ENCODE assay signal across 18 cellular contexts in the genomic region with DNA sequence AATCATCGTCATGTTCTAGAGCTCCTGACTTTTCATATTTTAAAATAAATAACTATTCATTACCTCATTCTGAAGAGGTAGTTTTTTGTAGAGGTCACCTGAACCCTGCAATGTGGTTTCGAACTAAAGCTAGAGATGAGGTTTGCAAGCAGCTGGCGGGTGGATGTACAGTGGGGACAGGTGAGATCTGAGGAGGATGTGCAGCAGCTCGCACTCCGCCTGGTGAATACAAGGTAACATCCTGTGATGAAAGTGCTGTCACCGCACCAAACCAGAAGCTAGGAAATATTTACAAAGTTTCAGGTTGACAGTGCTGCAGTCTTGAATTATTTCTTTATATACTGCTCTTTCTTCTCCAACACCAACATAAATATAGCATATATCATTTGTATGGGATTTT. TPM values are rescaled to one million over a fixed set of nuclear protein-coding genes. Genes with fewer than 3 reads are reported as not detected.
DNase-seq lines count a peak whose midpoint lies in the region; ATAC-seq and TF ChIP-seq lines count a peak whose summit lies in the region.
"Had no signal": no experiment of that assay in that cellular context is flagged by ENCODE, and none has a peak within 500 bp of the region (broad histone marks: within the 10 kb centered on the region; RNA-seq: fewer than 3 reads in every experiment).

No MANE protein-coding gene starts in this region.

- WGBS in transverse colon (ENCODE audit: low coverage in 1 of 2), 2 donors, result 83 to 88% methylated on average over 6 of the region's 6 CpGs

- no peaks in the 10 kb centered on the region for H3K9me3 ChIP-seq in CD8-positive, alpha-beta T cell (ENCODE audit: low read length)
- no peaks in the 10 kb centered on the region for H3K9me3 ChIP-seq in naive thymus-derived CD4-positive, alpha-beta T cell (ENCODE audit: control insufficient read depth in 2 of 3, low read length in 3 of 3)
- no peaks in the 10 kb centered on the region for H3K9me3 ChIP-seq in transverse colon
- H3K9me3 ChIP-seq: adrenal gland, SJCRH30 had no signal

- H3K27me3 ChIP-seq in CD8-positive, alpha-beta T cell (ENCODE audit: insufficient read depth, low read length), result no peaks in the 10 kb centered on the region
- no peaks in the 10 kb centered on the region for H3K27me3 ChIP-seq in naive thymus-derived CD4-positive, alpha-beta T cell (ENCODE audit: control insufficient read depth in 2 of 2, insufficient read depth in 2 of 2, low read length in 2 of 2)
- no peaks in the 10 kb centered on the region for H3K27me3 ChIP-seq in transverse colon
- H3K27me3 ChIP-seq: adrenal gland, SJCRH30 had no signal

- H3K27ac ChIP-seq in CD8-positive, alpha-beta T cell (ENCODE audit: low read depth, low read length), result peak overlapping the region; percentile 23
- H3K27ac ChIP-seq in naive thymus-derived CD4-positive, alpha-beta T cell (ENCODE audit: low read depth, low read length), result peak overlapping the region; percentile 46
- H3K27ac ChIP-seq in transverse colon, result no peak overlapping the region
- H3K27ac ChIP-seq: adrenal gland, SJCRH30 had no signal

- DNase-seq in CD8-positive, alpha-beta T cell, result peak; percentile 5 to 76 (median 44)
- peak; percentile 67 for DNase-seq in activated CD4-positive, alpha-beta T cell treated with anti-CD3 and anti-CD28 coated beads, Interleukin-2, amount 10 ng/mL, durations not matched to agents 7 days and 5 days
- peak; percentile 72 for DNase-seq in activated effector memory CD4-positive, alpha-beta T cell treated with anti-CD3 and anti-CD28 coated beads, Interleukin-2, amount 50 U/mL, for 16 hours
- peak in 7 of 9 donors; percentile 57 to 75 (median 69) for DNase-seq in naive thymus-derived CD4-positive, alpha-beta T cell
- no peak for DNase-seq in left cardiac atrium
- DNase-seq in transverse colon, result no peak
- DNase-seq in mesothelial cell of epicardium (ENCODE audit: low spot score in 2 of 2, unreplicated experiment in 2 of 2), result no peak
- DNase-seq in CD14-positive monocyte (ENCODE audit: low spot score), result no peak
- DNase-seq: adrenal gland, AML-193, H7, NCI-H2029 treated with DMSO at 0.1 percent for 48 hours, NCI-H526, OCI-M1, retina, SJCRH30 had no signal

- no peaks in the 10 kb centered on the region for H3K9me3 Mint-ChIP-seq in CD8-positive, alpha-beta T cell
- no peaks in the 10 kb centered on the region for H3K9me3 Mint-ChIP-seq in activated CD4-positive, alpha-beta T cell treated with anti-CD3 and anti-CD28 coated beads, Interleukin-2, amount 10 ng/mL, durations not matched to agents 7 days and 5 days
- H3K9me3 Mint-ChIP-seq in naive thymus-derived CD4-positive, alpha-beta T cell, result no peaks in the 10 kb centered on the region
- H3K9me3 Mint-ChIP-seq in mesothelial cell of epicardium (no peaks in the 10 kb centered on the region), CD14-positive monocyte (no peaks in the 10 kb centered on the region)
- H3K9me3 Mint-ChIP-seq: neural crest cell; stimulated activated naive CD8-positive, alpha-beta T cell treated with anti-CD3 and anti-CD28 coated beads, Interleukin-15, Interleukin-2, amounts not matched to agents 100 ng/mL and 50 ng/mL, for 24 hours had no signal

- H3K27me3 Mint-ChIP-seq in CD8-positive, alpha-beta T cell (ENCODE audit: low read depth), result no peaks in the 10 kb centered on the region
- H3K27me3 Mint-ChIP-seq in activated CD4-positive, alpha-beta T cell treated with anti-CD3 and anti-CD28 coated beads, Interleukin-2, amount 10 ng/mL, durations not matched to agents 7 days and 5 days, result no peaks in the 10 kb centered on the region
- H3K27me3 Mint-ChIP-seq in naive thymus-derived CD4-positive, alpha-beta T cell, result no peaks in the 10 kb centered on the region
- H3K27me3 Mint-ChIP-seq in mesothelial cell of epicardium (ENCODE audit: low read depth) (no peaks in the 10 kb centered on the region), CD14-positive monocyte (ENCODE audit: low read depth in 3 of 3) (peaks cover 0 to 1% (median 0%) of the 10 kb centered on the region in 3 donors)
- H3K27me3 Mint-ChIP-seq: stimulated activated naive CD8-positive, alpha-beta T cell treated with anti-CD3 and anti-CD28 coated beads, Interleukin-15, Interleukin-2, amounts not matched to agents 100 ng/mL and 50 ng/mL, for 24 hours had no signal

- H3K4me1 ChIP-seq in CD8-positive, alpha-beta T cell (ENCODE audit: insufficient read depth, low read length), result peaks cover 13% of the 10 kb centered on the region
- peaks cover 0 to 18% of the 10 kb centered on the region in 2 donors for H3K4me1 ChIP-seq in naive thymus-derived CD4-positive, alpha-beta T cell (ENCODE audit: control insufficient read depth in 2 of 2, insufficient read depth in 2 of 2, low read length in 2 of 2)
- H3K4me1 ChIP-seq in transverse colon, result no peaks in the 10 kb centered on the region
- H3K4me1 ChIP-seq: adrenal gland, SJCRH30 had no signal

- H3K36me3 ChIP-seq in CD8-positive, alpha-beta T cell (ENCODE audit: insufficient read depth, low read length), result no peaks in the 10 kb centered on the region
- H3K36me3 ChIP-seq in naive thymus-derived CD4-positive, alpha-beta T cell (ENCODE audit: control insufficient read depth in 2 of 3, insufficient read depth in 3 of 3, low read length in 3 of 3), result no peaks in the 10 kb centered on the region
- H3K36me3 ChIP-seq in transverse colon, result peaks cover 0 to 9% (median 0%) of the 10 kb centered on the region in 4 donors
- H3K36me3 ChIP-seq: adrenal gland, SJCRH30 had no signal

- intact Hi-C loops in CD8-positive, alpha-beta T cell (cut with DNase I, micrococcal nuclease), result loop anchor here (2.0 to 10.0 kb wide), 3 partner anchors 26 to 812 kb away; partner anchors contain the start of genes NDUFB2 (in 2 of the 2) and ADCK2 (in 1 of the 2)
- intact Hi-C loops in naive thymus-derived CD4-positive, alpha-beta T cell (cut with micrococcal nuclease), result loop anchor here in 1 of 2 donors (1.0 to 2.0 kb wide), 4 partner anchors 16 to 291 kb away; partner anchors contain the start of genes ADCK2 and MRPS33
- intact Hi-C loops in left cardiac atrium (cut with DNase I), result no loop called here
- intact Hi-C loops in transverse colon (cut with DNase I; ENCODE audit: low total_unique reads), result no loop called here
- intact Hi-C loops in CD14-positive monocyte (cut with micrococcal nuclease), result no loop called here

- peaks cover 10% of the 10 kb centered on the region for H3K36me3 Mint-ChIP-seq in CD8-positive, alpha-beta T cell
- peaks cover 9% of the 10 kb centered on the region for H3K36me3 Mint-ChIP-seq in activated CD4-positive, alpha-beta T cell treated with anti-CD3 and anti-CD28 coated beads, Interleukin-2, amount 10 ng/mL, durations not matched to agents 7 days and 5 days (ENCODE audit: low read depth)
- peaks cover 0 to 2% (median 0%) of the 10 kb centered on the region in 5 donors for H3K36me3 Mint-ChIP-seq in naive thymus-derived CD4-positive, alpha-beta T cell
- H3K36me3 Mint-ChIP-seq in mesothelial cell of epicardium (no peaks in the 10 kb centered on the region), CD14-positive monocyte (peaks cover 14 to 22% of the 10 kb centered on the region in 2 donors)

- CTCF ChIA-PET in CD8-positive, alpha-beta T cell (lab: Charles Lee), result interaction anchor here (0.6 to 2.1 kb wide), 8 partner anchors 18 to 89 kb away, joined by 3 to 9 read pairs (median 4); partner anchors contain the start of gene ADCK2
- CTCF ChIA-PET in activated CD4-positive, alpha-beta T cell treated with anti-CD3 and anti-CD28 coated beads, Interleukin-2, amount 10 ng/mL, durations not matched to agents 7 days and 5 days (lab: Charles Lee), result interaction anchor here (0.6 to 2.3 kb wide), 4 partner anchors 12 to 317 kb away, joined by 3 to 6 read pairs (median 4); no protein-coding TSS in a partner anchor
- CTCF ChIA-PET in naive thymus-derived CD4-positive, alpha-beta T cell (lab: Charles Lee), result interaction anchor here (0.5 to 1.5 kb wide), 4 partner anchors 23 to 288 kb away, joined by 3 to 4 read pairs (median 4); no protein-coding TSS in a partner anchor

- TF ChIP-seq CTCF in CD8-positive, alpha-beta T cell (IDR thresholded peaks at IDR 0.05), result no peak
- TF ChIP-seq CTCF in transverse colon (IDR thresholded peaks at IDR 0.05) (no peak), mesothelial cell of epicardium (IDR thresholded peaks at IDR 0.05; ENCODE audit: unreplicated experiment) (no peak), CD14-positive monocyte (IDR thresholded peaks at IDR 0.05) (no peak)

- POLR2A ChIA-PET in CD8-positive, alpha-beta T cell (lab: Charles Lee), result interaction anchor here (1.2 to 3.4 kb wide), 4 partner anchors 21 to 49 kb away, joined by 3 to 15 read pairs (median 7); partner anchors contain the start of genes ADCK2 and NDUFB2
- POLR2A ChIA-PET in activated CD4-positive, alpha-beta T cell treated with anti-CD3 and anti-CD28 coated beads, Interleukin-2, amount 10 ng/mL, durations not matched to agents 7 days and 5 days (lab: Charles Lee), result no interaction called here
- POLR2A ChIA-PET in naive thymus-derived CD4-positive, alpha-beta T cell (lab: Charles Lee), result interaction anchor here (1.1 to 3.0 kb wide), 8 partner anchors 17 to 1363 kb away, joined by 3 to 21 read pairs (median 9); partner anchors contain the start of genes ADCK2, MRPS33 and NDUFB2

- peak overlapping the region; percentile 91 for H3K27ac Mint-ChIP-seq in CD8-positive, alpha-beta T cell
- peak overlapping the region; percentile 77 for H3K27ac Mint-ChIP-seq in activated CD4-positive, alpha-beta T cell treated with anti-CD3 and anti-CD28 coated beads, Interleukin-2, amount 10 ng/mL, durations not matched to agents 7 days and 5 days
- H3K27ac Mint-ChIP-seq in naive thymus-derived CD4-positive, alpha-beta T cell, result peak overlapping the region in 8 of 9 donors; percentile 83 to 94 (median 88)
- H3K27ac Mint-ChIP-seq in mesothelial cell of epicardium (no peak overlapping the region), CD14-positive monocyte (no peak overlapping the region)

- H3K4me3 ChIP-seq in CD8-positive, alpha-beta T cell (ENCODE audit: low read depth, low read length), result no peak overlapping the region
- H3K4me3 ChIP-seq in naive thymus-derived CD4-positive, alpha-beta T cell (ENCODE audit: low read length), result no peak overlapping the region
- H3K4me3 ChIP-seq in transverse colon, result no peak overlapping the region
- H3K4me3 ChIP-seq: adrenal gland, SJCRH30 had no signal

- no peak for TF ChIP-seq EP300 in transverse colon (IDR thresholded peaks at IDR 0.05; ENCODE audit: low read depth)

- TF ChIP-seq POLR2A in transverse colon (IDR thresholded peaks at IDR 0.05), result no peak

- ATAC-seq in CD8-positive, alpha-beta T cell, result peak; percentile 88
- peak; percentile 96 for ATAC-seq in naive thymus-derived CD4-positive, alpha-beta T cell
- ATAC-seq in left cardiac atrium, result no peak

- peaks cover 28% of the 10 kb centered on the region for H3K4me1 Mint-ChIP-seq in CD8-positive, alpha-beta T cell (ENCODE audit: low read depth)
- H3K4me1 Mint-ChIP-seq in activated CD4-positive, alpha-beta T cell treated with anti-CD3 and anti-CD28 coated beads, Interleukin-2, amount 10 ng/mL, durations not matched to agents 7 days and 5 days, result peaks cover 22% of the 10 kb centered on the region
- H3K4me1 Mint-ChIP-seq in naive thymus-derived CD4-positive, alpha-beta T cell, result peaks cover 14 to 50% (median 39%) of the 10 kb centered on the region in 7 donors
- H3K4me1 Mint-ChIP-seq in mesothelial cell of epicardium (no peaks in the 10 kb centered on the region), CD14-positive monocyte (peaks cover 9% of the 10 kb centered on the region)

- in situ Hi-C loops in transverse colon (cut with MboI; ENCODE audit: low pct_ligation_motif_present in 1 of 4, low pct_unique_long_range_greater_than_20kb in 1 of 4, low sequenced_read_pairs in 3 of 4), result no loop called here

- H3K4me3 Mint-ChIP-seq in CD8-positive, alpha-beta T cell, result peak overlapping the region; percentile 12
- no peak overlapping the region for H3K4me3 Mint-ChIP-seq in activated CD4-positive, alpha-beta T cell treated with anti-CD3 and anti-CD28 coated beads, Interleukin-2, amount 10 ng/mL, durations not matched to agents 7 days and 5 days
- H3K4me3 Mint-ChIP-seq in naive thymus-derived CD4-positive, alpha-beta T cell, result peak overlapping the region in 8 of 10 donors; percentile 1 to 69 (median 55)
- no peak overlapping the region for H3K4me3 Mint-ChIP-seq in mesothelial cell of epicardium
- no peak overlapping the region for H3K4me3 Mint-ChIP-seq in CD14-positive monocyte
- H3K4me3 Mint-ChIP-seq: neural crest cell; stimulated activated naive CD8-positive, alpha-beta T cell treated with anti-CD3 and anti-CD28 coated beads, Interleukin-15, Interleukin-2, amounts not matched to agents 100 ng/mL and 50 ng/mL, for 24 hours had no signal

RNA-seq across cellular contexts. Expression of gene NDUFB2, which starts 26.5 kb away (rescaled TPM):
- 10 to 100 TPM; 83.9 to 84.5 TPM for total RNA-seq in CD8-positive, alpha-beta T cell
- total RNA-seq in activated CD4-positive, alpha-beta T cell treated with anti-CD3 and anti-CD28 coated beads, Interleukin-2, amount 10 ng/mL, durations not matched to agents 7 days and 5 days, result 100 to 1,000 TPM; 161 to 201 TPM
- 100 to 1,000 TPM in 1 of 5 experiments, 10 to 100 TPM in 4; 88.3 to 184 (median 94.0) TPM for total RNA-seq in naive thymus-derived CD4-positive, alpha-beta T cell
- 100 to 1,000 TPM; 372 to 507 TPM for polyA plus RNA-seq in naive thymus-derived CD4-positive, alpha-beta T cell
- 100 to 1,000 TPM; 499 to 528 TPM for total RNA-seq in left cardiac atrium
- total RNA-seq in transverse colon, result 100 to 1,000 TPM in 3 of 4 donors, 10 to 100 TPM in 1; 69.9 to 284 (median 230) TPM
- 115 to 129 TPM (median 120 TPM) in 3 replicates for total RNA-seq in mesothelial cell of epicardium
- polyA plus RNA-seq in CD14-positive monocyte, result 100 to 1,000 TPM; 479 to 516 TPM

RNA-seq across cellular contexts. Expression of gene ADCK2, which starts 50.3 kb away (rescaled TPM):
- total RNA-seq in CD8-positive, alpha-beta T cell, result 10 to 100 TPM; 15.4 to 17.0 TPM
- total RNA-seq in activated CD4-positive, alpha-beta T cell treated with anti-CD3 and anti-CD28 coated beads, Interleukin-2, amount 10 ng/mL, durations not matched to agents 7 days and 5 days, result 10 to 100 TPM; 19.7 to 25.8 TPM
- total RNA-seq in naive thymus-derived CD4-positive, alpha-beta T cell, result 10 to 100 TPM; 15.2 to 19.0 (median 18.3) TPM
- 10 to 100 TPM; 32.2 to 34.2 TPM for polyA plus RNA-seq in naive thymus-derived CD4-positive, alpha-beta T cell
- total RNA-seq in left cardiac atrium (10 to 100 TPM; 12.9 to 14.7 TPM), transverse colon (10 to 100 TPM; 31.6 to 43.8 (median 37.4) TPM), mesothelial cell of epicardium (24.9 to 28.8 TPM (median 26.6 TPM) in 3 replicates)
- polyA plus RNA-seq in CD14-positive monocyte, result 10 to 100 TPM; 18.3 to 28.7 TPM

Comparison
In these comparisons a context has a peak if more than half of its experiments do, and no peak if none do; other contexts are left out.
1. ATAC-seq: peak in CD8-positive, alpha-beta T cell (single experiment) and naive thymus-derived CD4-positive, alpha-beta T cell (single experiment); none in left cardiac atrium (0 of 2).
2. DNase-seq: peak in CD8-positive, alpha-beta T cell (7 of 7), activated CD4-positive, alpha-beta T cell treated with anti-CD3 and anti-CD28 coated beads, Interleukin-2, amount 10 ng/mL, durations not matched to agents 7 days and 5 days (single experiment), activated effector memory CD4-positive, alpha-beta T cell treated with anti-CD3 and anti-CD28 coated beads, Interleukin-2, amount 50 U/mL, for 16 hours (single experiment) and naive thymus-derived CD4-positive, alpha-beta T cell (7 of 9); none in left cardiac atrium (single experiment), transverse colon (single experiment), mesothelial cell of epicardium (0 of 2) and CD14-positive monocyte (single experiment).
3. H3K27ac ChIP-seq: peak in CD8-positive, alpha-beta T cell (single experiment) and naive thymus-derived CD4-positive, alpha-beta T cell (single experiment); none in transverse colon (0 of 4).
4. H3K27ac Mint-ChIP-seq: peak in CD8-positive, alpha-beta T cell (single experiment), activated CD4-positive, alpha-beta T cell treated with anti-CD3 and anti-CD28 coated beads, Interleukin-2, amount 10 ng/mL, durations not matched to agents 7 days and 5 days (single experiment) and naive thymus-derived CD4-positive, alpha-beta T cell (8 of 9); none in mesothelial cell of epicardium (single experiment) and CD14-positive monocyte (0 of 7).
5. H3K4me3 Mint-ChIP-seq: peak in CD8-positive, alpha-beta T cell (single experiment) and naive thymus-derived CD4-positive, alpha-beta T cell (8 of 10); none in activated CD4-positive, alpha-beta T cell treated with anti-CD3 and anti-CD28 coated beads, Interleukin-2, amount 10 ng/mL, durations not matched to agents 7 days and 5 days (single experiment), mesothelial cell of epicardium (single experiment) and CD14-positive monocyte (0 of 2).
6. intact Hi-C loops: an anchor here in CD8-positive, alpha-beta T cell (2.0 to 10.0 kb wide); none called in left cardiac atrium, transverse colon and CD14-positive monocyte.